8 cellular contexts compared by ENCODE assay signal in the genomic region with DNA sequence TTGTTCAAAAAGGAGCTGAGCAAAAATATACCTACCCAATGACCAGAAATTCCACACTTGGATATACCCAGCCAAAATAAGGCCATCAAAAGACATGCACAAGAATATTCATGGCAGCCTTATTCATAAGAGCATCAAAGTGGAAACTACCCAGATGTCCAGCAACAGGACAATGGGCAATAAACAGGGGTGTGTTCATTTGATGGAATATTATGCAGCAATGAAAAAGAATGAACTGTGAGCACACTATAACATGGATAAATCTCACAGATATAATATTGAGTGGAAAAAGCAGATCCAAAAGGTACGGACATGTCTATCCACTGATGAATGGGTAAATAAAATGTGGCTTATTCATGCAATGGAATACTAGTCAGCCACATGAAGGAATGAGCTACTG.
"Had no signal": no experiment of that assay in that cellular context is flagged by ENCODE, and none has a peak within 500 bp of the region (broad histone marks: within the 10 kb centered on the region; RNA-seq: fewer than 3 reads in every experiment).

No MANE protein-coding gene starts in this region.

- ATAC-seq: GM12878 had no signal

- H3K4me3 ChIP-seq: GM12878 had no signal

- DNase-seq: GDM1, GF-D8 had no signal

- FAIRE-seq: G401.6, GM12878, GM12891, GM12892, GM18507, GM19239 had no signal
